1 cellular context compared by ENCODE assay signal in the genomic region with DNA sequence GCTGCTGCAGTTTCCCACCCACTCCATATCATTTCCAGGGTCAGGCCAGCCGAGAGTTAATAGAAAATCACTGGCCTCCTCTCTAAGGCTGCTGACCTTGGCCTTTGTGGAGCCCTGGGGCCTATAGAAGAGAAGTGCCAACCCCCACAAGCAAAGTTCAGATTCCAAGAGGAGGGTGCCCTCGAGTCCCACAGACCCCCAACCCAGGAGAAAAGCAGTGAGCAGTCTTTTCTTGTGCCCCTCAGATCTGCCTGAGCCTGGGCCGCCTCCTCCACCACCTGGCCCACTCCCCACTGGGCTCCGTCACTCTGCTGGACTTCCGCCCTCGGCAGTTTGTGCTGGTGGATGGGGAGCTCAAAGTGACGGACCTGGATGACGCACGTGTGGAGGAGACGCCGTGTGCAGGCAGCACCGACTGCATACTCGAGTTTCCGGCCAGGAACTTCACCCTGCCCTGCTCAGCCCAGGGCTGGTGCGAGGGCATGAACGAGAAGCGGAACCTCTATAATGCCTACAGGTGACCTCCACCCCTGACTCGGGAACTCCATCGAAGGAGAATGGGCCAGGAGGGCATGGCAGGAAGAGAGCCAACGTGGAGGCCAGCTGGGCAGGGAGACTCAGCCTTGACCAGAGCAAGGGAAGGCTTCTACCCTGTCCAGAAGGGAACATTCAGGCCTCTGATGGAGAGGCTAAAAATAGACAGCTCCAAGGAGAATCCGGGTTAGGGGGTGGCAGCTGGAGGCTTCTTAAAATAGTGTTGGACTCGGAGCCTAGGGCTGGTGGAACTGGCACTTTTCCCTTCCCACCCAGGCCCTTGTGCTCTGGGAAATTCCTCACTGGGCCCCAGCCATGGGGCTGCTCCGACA.
TF ChIP-seq lines count a peak whose summit lies in the region.

No MANE protein-coding gene starts in this region.

TF ChIP-seq in HepG2, 621 proteins besides CTCF, POLR2A, EP300 and RAD21 (continued from another document and continues in another):
- TF ChIP-seq, protein P1, sequence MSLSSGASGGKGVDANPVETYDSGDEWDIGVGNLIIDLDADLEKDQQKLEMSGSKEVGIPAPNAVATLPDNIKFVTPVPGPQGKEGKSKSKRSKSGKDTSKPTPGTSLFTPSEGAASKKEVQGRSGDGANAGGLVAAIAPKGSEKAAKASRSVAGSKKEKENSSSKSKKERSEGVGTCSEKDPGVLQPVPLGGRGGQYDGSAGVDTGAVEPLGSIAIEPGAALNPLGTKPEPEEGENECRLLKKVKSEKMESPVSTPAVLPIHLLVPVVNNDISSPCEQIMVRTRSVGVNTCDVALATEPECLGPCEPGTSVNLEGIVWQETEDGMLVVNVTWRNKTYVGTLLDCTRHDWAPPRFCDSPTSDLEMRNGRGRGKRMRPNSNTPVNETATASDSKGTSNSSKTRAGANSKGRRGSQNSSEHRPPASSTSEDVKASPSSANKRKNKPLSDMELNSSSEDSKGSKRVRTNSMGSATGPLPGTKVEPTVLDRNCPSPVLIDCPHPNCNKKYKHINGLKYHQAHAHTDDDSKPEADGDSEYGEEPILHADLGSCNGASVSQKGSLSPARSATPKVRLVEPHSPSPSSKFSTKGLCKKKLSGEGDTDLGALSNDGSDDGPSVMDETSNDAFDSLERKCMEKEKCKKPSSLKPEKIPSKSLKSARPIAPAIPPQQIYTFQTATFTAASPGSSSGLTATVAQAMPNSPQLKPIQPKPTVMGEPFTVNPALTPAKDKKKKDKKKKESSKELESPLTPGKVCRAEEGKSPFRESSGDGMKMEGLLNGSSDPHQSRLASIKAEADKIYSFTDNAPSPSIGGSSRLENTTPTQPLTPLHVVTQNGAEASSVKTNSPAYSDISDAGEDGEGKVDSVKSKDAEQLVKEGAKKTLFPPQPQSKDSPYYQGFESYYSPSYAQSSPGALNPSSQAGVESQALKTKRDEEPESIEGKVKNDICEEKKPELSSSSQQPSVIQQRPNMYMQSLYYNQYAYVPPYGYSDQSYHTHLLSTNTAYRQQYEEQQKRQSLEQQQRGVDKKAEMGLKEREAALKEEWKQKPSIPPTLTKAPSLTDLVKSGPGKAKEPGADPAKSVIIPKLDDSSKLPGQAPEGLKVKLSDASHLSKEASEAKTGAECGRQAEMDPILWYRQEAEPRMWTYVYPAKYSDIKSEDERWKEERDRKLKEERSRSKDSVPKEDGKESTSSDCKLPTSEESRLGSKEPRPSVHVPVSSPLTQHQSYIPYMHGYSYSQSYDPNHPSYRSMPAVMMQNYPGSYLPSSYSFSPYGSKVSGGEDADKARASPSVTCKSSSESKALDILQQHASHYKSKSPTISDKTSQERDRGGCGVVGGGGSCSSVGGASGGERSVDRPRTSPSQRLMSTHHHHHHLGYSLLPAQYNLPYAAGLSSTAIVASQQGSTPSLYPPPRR (CRISPR knock-in tag; IDR thresholded peaks at IDR 0.05; ENCODE audit: borderline replicate concordance) = peak; percentile 58; the same call in 1 of the 2 replicates
- TF ChIP-seq, protein P2, sequence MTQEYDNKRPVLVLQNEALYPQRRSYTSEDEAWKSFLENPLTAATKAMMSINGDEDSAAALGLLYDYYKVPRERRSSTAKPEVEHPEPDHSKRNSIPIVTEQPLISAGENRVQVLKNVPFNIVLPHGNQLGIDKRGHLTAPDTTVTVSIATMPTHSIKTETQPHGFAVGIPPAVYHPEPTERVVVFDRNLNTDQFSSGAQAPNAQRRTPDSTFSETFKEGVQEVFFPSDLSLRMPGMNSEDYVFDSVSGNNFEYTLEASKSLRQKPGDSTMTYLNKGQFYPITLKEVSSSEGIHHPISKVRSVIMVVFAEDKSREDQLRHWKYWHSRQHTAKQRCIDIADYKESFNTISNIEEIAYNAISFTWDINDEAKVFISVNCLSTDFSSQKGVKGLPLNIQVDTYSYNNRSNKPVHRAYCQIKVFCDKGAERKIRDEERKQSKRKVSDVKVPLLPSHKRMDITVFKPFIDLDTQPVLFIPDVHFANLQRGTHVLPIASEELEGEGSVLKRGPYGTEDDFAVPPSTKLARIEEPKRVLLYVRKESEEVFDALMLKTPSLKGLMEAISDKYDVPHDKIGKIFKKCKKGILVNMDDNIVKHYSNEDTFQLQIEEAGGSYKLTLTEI (CRISPR knock-in tag; conservative IDR thresholded peaks at IDR 0.05) = no peak
- TF ChIP-seq ZNF33B (CRISPR knock-in tag; IDR thresholded peaks at IDR 0.05) (peak; percentile 49; the same call in 1 of the 2 replicates), ZNF460 (CRISPR knock-in tag; IDR thresholded peaks at IDR 0.05; ENCODE audit: borderline replicate concordance) (no peak), GFI1 (CRISPR knock-in tag; IDR thresholded peaks at IDR 0.05; ENCODE audit: borderline replicate concordance) (peak; percentile 99), ZNF160 (CRISPR knock-in tag; IDR thresholded peaks at IDR 0.05) (no peak), ZNF44 (CRISPR knock-in tag; IDR thresholded peaks at IDR 0.05) (no peak; the same call in 1 of the 2 replicates), PLRG1 (conservative IDR thresholded peaks at IDR 0.05) (no peak), KAT2B (IDR thresholded peaks at IDR 0.05; ENCODE audit: borderline replicate concordance, low read depth, low read length) (no peak), ZMYM3 (CRISPR knock-in tag; IDR thresholded peaks at IDR 0.05) (peak; percentile 74), NR2C2 (CRISPR knock-in tag; IDR thresholded peaks at IDR 0.05; ENCODE audit: borderline replicate concordance) (no peak; the same call in 1 of the 2 replicates), TBL1XR1 (IDR thresholded peaks at IDR 0.05; ENCODE audit: borderline replicate concordance, low read length, partially characterized antibody) (no peak), IRX3 (CRISPR knock-in tag; IDR thresholded peaks at IDR 0.05; ENCODE audit: borderline replicate concordance, low read depth) (no peak), ESRRA (CRISPR knock-in tag; IDR thresholded peaks at IDR 0.05; ENCODE audit: low read depth) (peak; percentile 64), FOXC1 (CRISPR knock-in tag; IDR thresholded peaks at IDR 0.05; ENCODE audit: borderline replicate concordance) (0 out of 2 replicates have a peak, but pooled peaks have one; percentile 63), ZNF782 (CRISPR knock-in tag; IDR thresholded peaks at IDR 0.05; ENCODE audit: borderline replicate concordance) (peak; percentile 24; the same call in 1 of the 2 replicates), ZNF207 (IDR thresholded peaks at IDR 0.05; ENCODE audit: borderline replicate concordance) (no peak), ZNF326 (CRISPR knock-in tag; IDR thresholded peaks at IDR 0.05; ENCODE audit: borderline replicate concordance) (no peak), REPIN1 (CRISPR knock-in tag; IDR thresholded peaks at IDR 0.05; ENCODE audit: borderline replicate concordance, low read depth) (peak; percentile 58; the same call in 1 of the 2 replicates), TBX3 (IDR thresholded peaks at IDR 0.05; ENCODE audit: borderline replicate concordance) (no peak), KDM2A (CRISPR knock-in tag; IDR thresholded peaks at IDR 0.05; ENCODE audit: borderline replicate concordance, low read depth) (peak; percentile 76), ZNF629 (CRISPR knock-in tag; conservative IDR thresholded peaks at IDR 0.05) (0 out of 2 replicates have a peak, but pooled peaks have one; percentile 70), BRD4 (CRISPR knock-in tag; IDR thresholded peaks at IDR 0.05) (peak; percentile 46; the same call in 1 of the 2 replicates), TCF7L2 (IDR thresholded peaks at IDR 0.05; ENCODE audit: low read depth, low read length) (no peak), HNRNPLL (IDR thresholded peaks at IDR 0.05; ENCODE audit: low read depth, low read length, poor library complexity, severe bottlenecking) (no peak), YY1 (IDR thresholded peaks at IDR 0.05; ENCODE audit: insufficient read depth, insufficient replicate concordance, low read depth, low read length) (no peak), ZFP37 (CRISPR knock-in tag; IDR thresholded peaks at IDR 0.05; ENCODE audit: borderline replicate concordance) (no peak), GTF2F1 (IDR thresholded peaks at IDR 0.05; ENCODE audit: low read length) (no peak), ZNF614 (CRISPR knock-in tag; IDR thresholded peaks at IDR 0.05; ENCODE audit: borderline replicate concordance) (0 out of 2 replicates have a peak, but pooled peaks have one; percentile 46), ZNF446 (CRISPR knock-in tag; IDR thresholded peaks at IDR 0.05) (no peak), ZNF672 (CRISPR knock-in tag; IDR thresholded peaks at IDR 0.05) (no peak), PHF5A (CRISPR knock-in tag; IDR thresholded peaks at IDR 0.05; ENCODE audit: low read depth, unreplicated experiment) (peak; percentile 50), RBFOX2 (IDR thresholded peaks at IDR 0.05; ENCODE audit: low read depth, low read length) (0 out of 2 replicates have a peak, but pooled peaks have one; percentile 26), PPARG (CRISPR knock-in tag; conservative IDR thresholded peaks at IDR 0.05) (no peak), ZNF563 (CRISPR knock-in tag; IDR thresholded peaks at IDR 0.05) (0 out of 2 replicates have a peak, but pooled peaks have one; percentile 12), ZNF615 (CRISPR knock-in tag; IDR thresholded peaks at IDR 0.05; ENCODE audit: borderline replicate concordance) (no peak)
- TF ChIP-seq, protein P3, sequence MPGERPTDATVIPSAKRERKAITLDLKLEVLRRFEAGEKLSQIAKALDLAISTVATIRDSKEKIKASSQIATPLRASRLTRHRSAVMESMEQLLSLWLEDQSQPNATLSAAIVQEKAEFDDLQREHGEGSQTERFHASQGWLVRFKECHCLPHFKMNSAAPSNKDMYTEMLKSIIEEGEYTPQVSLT (CRISPR knock-in tag; IDR thresholded peaks at IDR 0.05; ENCODE audit: borderline replicate concordance, low read depth) = no peak
- TF ChIP-seq, protein P4, sequence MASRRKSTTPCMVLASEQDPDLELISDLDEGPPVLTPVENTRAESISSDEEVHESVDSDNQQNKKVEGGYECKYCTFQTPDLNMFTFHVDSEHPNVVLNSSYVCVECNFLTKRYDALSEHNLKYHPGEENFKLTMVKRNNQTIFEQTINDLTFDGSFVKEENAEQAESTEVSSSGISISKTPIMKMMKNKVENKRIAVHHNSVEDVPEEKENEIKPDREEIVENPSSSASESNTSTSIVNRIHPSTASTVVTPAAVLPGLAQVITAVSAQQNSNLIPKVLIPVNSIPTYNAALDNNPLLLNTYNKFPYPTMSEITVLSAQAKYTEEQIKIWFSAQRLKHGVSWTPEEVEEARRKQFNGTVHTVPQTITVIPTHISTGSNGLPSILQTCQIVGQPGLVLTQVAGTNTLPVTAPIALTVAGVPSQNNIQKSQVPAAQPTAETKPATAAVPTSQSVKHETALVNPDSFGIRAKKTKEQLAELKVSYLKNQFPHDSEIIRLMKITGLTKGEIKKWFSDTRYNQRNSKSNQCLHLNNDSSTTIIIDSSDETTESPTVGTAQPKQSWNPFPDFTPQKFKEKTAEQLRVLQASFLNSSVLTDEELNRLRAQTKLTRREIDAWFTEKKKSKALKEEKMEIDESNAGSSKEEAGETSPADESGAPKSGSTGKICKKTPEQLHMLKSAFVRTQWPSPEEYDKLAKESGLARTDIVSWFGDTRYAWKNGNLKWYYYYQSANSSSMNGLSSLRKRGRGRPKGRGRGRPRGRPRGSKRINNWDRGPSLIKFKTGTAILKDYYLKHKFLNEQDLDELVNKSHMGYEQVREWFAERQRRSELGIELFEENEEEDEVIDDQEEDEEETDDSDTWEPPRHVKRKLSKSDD (CRISPR knock-in tag; IDR thresholded peaks at IDR 0.05; ENCODE audit: low read depth) = peak; percentile 68
- TF ChIP-seq, protein P5, sequence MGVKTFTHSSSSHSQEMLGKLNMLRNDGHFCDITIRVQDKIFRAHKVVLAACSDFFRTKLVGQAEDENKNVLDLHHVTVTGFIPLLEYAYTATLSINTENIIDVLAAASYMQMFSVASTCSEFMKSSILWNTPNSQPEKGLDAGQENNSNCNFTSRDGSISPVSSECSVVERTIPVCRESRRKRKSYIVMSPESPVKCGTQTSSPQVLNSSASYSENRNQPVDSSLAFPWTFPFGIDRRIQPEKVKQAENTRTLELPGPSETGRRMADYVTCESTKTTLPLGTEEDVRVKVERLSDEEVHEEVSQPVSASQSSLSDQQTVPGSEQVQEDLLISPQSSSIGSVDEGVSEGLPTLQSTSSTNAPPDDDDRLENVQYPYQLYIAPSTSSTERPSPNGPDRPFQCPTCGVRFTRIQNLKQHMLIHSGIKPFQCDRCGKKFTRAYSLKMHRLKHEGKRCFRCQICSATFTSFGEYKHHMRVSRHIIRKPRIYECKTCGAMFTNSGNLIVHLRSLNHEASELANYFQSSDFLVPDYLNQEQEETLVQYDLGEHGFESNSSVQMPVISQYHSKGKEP (CRISPR knock-in tag; IDR thresholded peaks at IDR 0.05) = no peak
- TF ChIP-seq, protein P6, sequence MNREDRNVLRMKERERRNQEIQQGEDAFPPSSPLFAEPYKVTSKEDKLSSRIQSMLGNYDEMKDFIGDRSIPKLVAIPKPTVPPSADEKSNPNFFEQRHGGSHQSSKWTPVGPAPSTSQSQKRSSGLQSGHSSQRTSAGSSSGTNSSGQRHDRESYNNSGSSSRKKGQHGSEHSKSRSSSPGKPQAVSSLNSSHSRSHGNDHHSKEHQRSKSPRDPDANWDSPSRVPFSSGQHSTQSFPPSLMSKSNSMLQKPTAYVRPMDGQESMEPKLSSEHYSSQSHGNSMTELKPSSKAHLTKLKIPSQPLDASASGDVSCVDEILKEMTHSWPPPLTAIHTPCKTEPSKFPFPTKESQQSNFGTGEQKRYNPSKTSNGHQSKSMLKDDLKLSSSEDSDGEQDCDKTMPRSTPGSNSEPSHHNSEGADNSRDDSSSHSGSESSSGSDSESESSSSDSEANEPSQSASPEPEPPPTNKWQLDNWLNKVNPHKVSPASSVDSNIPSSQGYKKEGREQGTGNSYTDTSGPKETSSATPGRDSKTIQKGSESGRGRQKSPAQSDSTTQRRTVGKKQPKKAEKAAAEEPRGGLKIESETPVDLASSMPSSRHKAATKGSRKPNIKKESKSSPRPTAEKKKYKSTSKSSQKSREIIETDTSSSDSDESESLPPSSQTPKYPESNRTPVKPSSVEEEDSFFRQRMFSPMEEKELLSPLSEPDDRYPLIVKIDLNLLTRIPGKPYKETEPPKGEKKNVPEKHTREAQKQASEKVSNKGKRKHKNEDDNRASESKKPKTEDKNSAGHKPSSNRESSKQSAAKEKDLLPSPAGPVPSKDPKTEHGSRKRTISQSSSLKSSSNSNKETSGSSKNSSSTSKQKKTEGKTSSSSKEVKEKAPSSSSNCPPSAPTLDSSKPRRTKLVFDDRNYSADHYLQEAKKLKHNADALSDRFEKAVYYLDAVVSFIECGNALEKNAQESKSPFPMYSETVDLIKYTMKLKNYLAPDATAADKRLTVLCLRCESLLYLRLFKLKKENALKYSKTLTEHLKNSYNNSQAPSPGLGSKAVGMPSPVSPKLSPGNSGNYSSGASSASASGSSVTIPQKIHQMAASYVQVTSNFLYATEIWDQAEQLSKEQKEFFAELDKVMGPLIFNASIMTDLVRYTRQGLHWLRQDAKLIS (CRISPR knock-in tag; IDR thresholded peaks at IDR 0.05) = no peak
- TF ChIP-seq, protein P7, sequence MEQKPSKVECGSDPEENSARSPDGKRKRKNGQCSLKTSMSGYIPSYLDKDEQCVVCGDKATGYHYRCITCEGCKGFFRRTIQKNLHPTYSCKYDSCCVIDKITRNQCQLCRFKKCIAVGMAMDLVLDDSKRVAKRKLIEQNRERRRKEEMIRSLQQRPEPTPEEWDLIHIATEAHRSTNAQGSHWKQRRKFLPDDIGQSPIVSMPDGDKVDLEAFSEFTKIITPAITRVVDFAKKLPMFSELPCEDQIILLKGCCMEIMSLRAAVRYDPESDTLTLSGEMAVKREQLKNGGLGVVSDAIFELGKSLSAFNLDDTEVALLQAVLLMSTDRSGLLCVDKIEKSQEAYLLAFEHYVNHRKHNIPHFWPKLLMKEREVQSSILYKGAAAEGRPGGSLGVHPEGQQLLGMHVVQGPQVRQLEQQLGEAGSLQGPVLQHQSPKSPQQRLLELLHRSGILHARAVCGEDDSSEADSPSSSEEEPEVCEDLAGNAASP (CRISPR knock-in tag; IDR thresholded peaks at IDR 0.05; ENCODE audit: borderline replicate concordance) = 0 out of 2 replicates have a peak, but pooled peaks have one; percentile 26
